1 cellular context compared by ENCODE assay signal in the genomic region with DNA sequence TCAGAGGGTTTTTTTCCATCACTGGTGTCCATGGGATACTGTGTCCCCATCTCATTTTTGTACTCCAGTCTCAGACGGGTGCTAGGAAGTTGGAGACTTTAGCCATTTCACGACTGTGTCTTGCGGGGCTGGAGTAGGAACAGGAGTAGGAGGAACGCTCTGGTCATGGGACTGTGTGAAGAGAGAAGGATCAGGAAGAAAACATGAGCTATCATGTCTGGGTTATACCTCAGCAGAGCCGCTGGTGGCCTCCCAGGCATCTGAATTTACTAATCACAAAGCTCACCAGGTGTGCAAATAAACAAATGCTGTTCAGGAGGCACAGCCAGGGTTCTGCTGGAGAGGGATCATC.
TF ChIP-seq lines count a peak whose summit lies in the region.

No MANE protein-coding gene starts in this region.

TF ChIP-seq in IMR-90, 13 proteins besides CTCF, POLR2A, EP300 and RAD21 (continued from another document):
- TF ChIP-seq FOS (IDR thresholded peaks at IDR 0.05; ENCODE audit: low read depth, low read length), result no peak
